ENCODE assay signal across 8 cellular contexts in genomic region chr17:29180788-29181160, GRCh38. TPM values are rescaled to one million over a fixed set of nuclear protein-coding genes. Genes with fewer than 3 reads are reported as not detected.
DNase-seq lines count a peak whose midpoint lies in the region; ATAC-seq, FAIRE-seq and TF ChIP-seq lines count a peak whose summit lies in the region.

No MANE protein-coding gene starts in this region.

- H3K4me3 ChIP-seq in astrocyte of the spinal cord (ENCODE audit: low read depth, low read length) (peak overlapping the region; percentile 29), left lung (peak overlapping the region; percentile 51 to 55), testis (peak overlapping the region; percentile 63 to 71)

- in situ Hi-C loops in astrocyte of the spinal cord (cut with HindIII; ENCODE audit: low sequenced_read_pairs): no loop called here

- H3K4me1 ChIP-seq in left lung (peaks cover 36 to 54% of the 10 kb centered on the region in 2 donors), testis (peaks cover 40% of the 10 kb centered on the region)

- peak; percentile 34 for DNase-seq in NCI-H146 (lab: John Stamatoyannopoulos, UW)
- DNase-seq in NCI-H146 treated with DMSO at 0.1 percent for 48 hours (lab: John Stamatoyannopoulos, UW; ENCODE audit: unreplicated experiment): no peak
- no peak for DNase-seq in astrocyte of the spinal cord (ENCODE audit: low read depth, low spot score)
- no peak for DNase-seq in left lung
- no peak for DNase-seq in testis
- DNase-seq in GM19240 (ENCODE audit: insufficient read length, low spot score): no peak
- no peak for DNase-seq in H54 (ENCODE audit: insufficient read length, low spot score)

- H3K27me3 ChIP-seq in left lung: peaks cover 0 to 14% of the 10 kb centered on the region in 2 donors
- H3K27me3 ChIP-seq in testis: no peaks in the 10 kb centered on the region

- TF ChIP-seq CTCF in astrocyte of the spinal cord (IDR thresholded peaks at IDR 0.05; ENCODE audit: low read depth, low read length) (no peak), left lung (IDR thresholded peaks at IDR 0.05) (no peak), testis (IDR thresholded peaks at IDR 0.05) (no peak)

- H3K36me3 ChIP-seq in left lung: no peaks in the 10 kb centered on the region
- no peaks in the 10 kb centered on the region for H3K36me3 ChIP-seq in testis (ENCODE audit: low read depth, missing control alignments)

- H3K27ac ChIP-seq in left lung (peak overlapping the region; percentile 81 to 83), testis (peak overlapping the region; percentile 47 to 75)

- 57 to 66% methylated on average over 2 to 4 of the region's 4 CpGs for WGBS in testis, 2 donors

- intact Hi-C loops in left lung (cut with DNase I) (no loop called here), testis (cut with DNase I; ENCODE audit: low total_unique reads) (no loop called here)

- ATAC-seq in left lung: peak; percentile 9
- ATAC-seq in HG03571 (IDR thresholded peaks at IDR 0.05; ENCODE audit: unreplicated experiment): no peak

- H3K9me3 ChIP-seq in left lung (no peaks in the 10 kb centered on the region), testis (no peaks in the 10 kb centered on the region)

- TF ChIP-seq POLR2A in testis (IDR thresholded peaks at IDR 0.05) (no peak), H54 (IDR thresholded peaks at IDR 0.05; ENCODE audit: low read depth, low read length) (no peak)

- FAIRE-seq in H54 (lab: Jason Lieb, UNC): no peak

RNA-seq across cellular contexts. Expression of gene MYO18A, which starts 0.6 kb away (rescaled TPM):
- total RNA-seq in left lung (10 to 100 TPM; 55.9 to 58.3 TPM), testis (100 to 1,000 TPM in 1 of 2 donors, 10 to 100 TPM in 1; 91.1 to 154 TPM)
- 89.1 TPM for polyA plus RNA-seq in testis (ENCODE audit: insufficient read depth, low read depth, low replicate concordance)
